18 cellular contexts compared by ENCODE assay signal in genomic region chrX:40772290-40772689, GRCh38. TPM values are rescaled to one million over a fixed set of nuclear protein-coding genes. Genes with fewer than 3 reads are reported as not detected.
DNase-seq lines count a peak whose midpoint lies in the region; ATAC-seq and TF ChIP-seq lines count a peak whose summit lies in the region.
"Had no signal": no experiment of that assay in that cellular context is flagged by ENCODE, and none has a peak within 500 bp of the region (broad histone marks: within the 10 kb centered on the region; RNA-seq: fewer than 3 reads in every experiment).

No MANE protein-coding gene starts in this region.

- dilution Hi-C loops in mammary epithelial cell (cut with HindIII; ENCODE audit: low sequenced_read_pairs) = no loop called here

- no peak overlapping the region for H3K27ac Mint-ChIP-seq in activated CD4-positive, alpha-beta T cell treated with anti-CD3 and anti-CD28 coated beads, Interleukin-2, amount 10 ng/mL, durations not matched to agents 24 days and 14 days
- H3K27ac Mint-ChIP-seq: natural killer cell treated with Interleukin-12 subunit alpha and Interleukin-12 subunit beta and Interleukin-15 and Interleukin-18, amount 100 ng/mL, for 72 hours; T-helper 1 cell treated with Interleukin-12 subunit alpha and Interleukin-12 subunit beta and Interleukin-4 antibody, amounts not matched to agents 30 μg/mL and 1 μg/mL, for 36 hours had no signal

- H3K27me3 ChIP-seq in mammary epithelial cell (ENCODE audit: insufficient read depth, low read length) (peaks cover 4% of the 10 kb centered on the region), lower lobe of right lung (ENCODE audit: low read depth) (no peaks in the 10 kb centered on the region), colonic mucosa (no peaks in the 10 kb centered on the region), H7 (ENCODE audit: control insufficient read depth, insufficient read depth, low read length) (no peaks in the 10 kb centered on the region)
- H3K27me3 ChIP-seq: BE2C, stomach, vagina had no signal

- in situ Hi-C loops in KBM-7 (cut with MboI; ENCODE audit: low pct_unique_long_range_greater_than_20kb, low sequenced_read_pairs) = no loop called here
- in situ Hi-C loops in mammary epithelial cell (cut with MboI; ENCODE audit: low sequenced_read_pairs in 2 of 2) = no loop called here

- H3K36me3 Mint-ChIP-seq in activated CD4-positive, alpha-beta T cell treated with anti-CD3 and anti-CD28 coated beads, Interleukin-2, amount 10 ng/mL, durations not matched to agents 24 days and 14 days (ENCODE audit: low read depth) = no peaks in the 10 kb centered on the region
- H3K36me3 Mint-ChIP-seq: natural killer cell treated with Interleukin-12 subunit alpha and Interleukin-12 subunit beta and Interleukin-15 and Interleukin-18, amount 100 ng/mL, for 72 hours had no signal

- H3K4me3 ChIP-seq in mammary epithelial cell (replicated peaks in 1 of 3; ENCODE audit: insufficient read depth in 1 of 3, low read depth in 2 of 3, low read length in 3 of 3) = no peak overlapping the region
- no peak overlapping the region for H3K4me3 ChIP-seq in lower lobe of right lung
- H3K4me3 ChIP-seq in colonic mucosa = no peak overlapping the region
- H3K4me3 ChIP-seq in H7 (ENCODE audit: insufficient read depth, low read depth, low read length) = no peak overlapping the region
- H3K4me3 ChIP-seq: stomach, vagina had no signal

- DNase-seq in Daoy (ENCODE audit: low read depth) (peak; percentile 28), KBM-7 (peak; percentile 30), mammary epithelial cell (peak; percentile 81), lower lobe of right lung (no peak), colonic mucosa (no peak), posterior cingulate gyrus (no peak), H7 (no peak)
- no peak for DNase-seq in activated CD4-positive, alpha-beta T cell treated with anti-CD3 and anti-CD28 coated beads, Interleukin-2, amount 10 ng/mL, durations not matched to agents 24 days and 14 days
- DNase-seq: activated CD4-positive, alpha-beta T cell treated with anti-CD3 and anti-CD28 coated beads for 1 hour; activated naive CD4-positive, alpha-beta T cell; BE2C; DMS 273 treated with DMSO at 0.1 percent for 48 hours; NCI-H1092; SHP77; stomach had no signal

- BruUV-seq in mammary epithelial cell (replicated peaks; lab: Mats Ljungman, UMichigan) = no TSS peak

- ATAC-seq in lower lobe of right lung = peak; percentile 18 to 38
- ATAC-seq: natural killer cell treated with Interleukin-12 subunit alpha and Interleukin-12 subunit beta and Interleukin-15 and Interleukin-18, amount 100 ng/mL, for 72 hours had no signal

- no peaks in the 10 kb centered on the region for H3K36me3 ChIP-seq in mammary epithelial cell (ENCODE audit: insufficient read depth, low read length)
- no peaks in the 10 kb centered on the region for H3K36me3 ChIP-seq in lower lobe of right lung
- H3K36me3 ChIP-seq in colonic mucosa = no peaks in the 10 kb centered on the region
- no peaks in the 10 kb centered on the region for H3K36me3 ChIP-seq in H7 (replicated peaks; ENCODE audit: control insufficient read depth, insufficient read depth, low read length)
- H3K36me3 ChIP-seq: BE2C, stomach, vagina had no signal

- no peak overlapping the region for H3K27ac ChIP-seq in mammary epithelial cell (ENCODE audit: insufficient read depth, low read depth, low read length)
- H3K27ac ChIP-seq in lower lobe of right lung = no peak overlapping the region
- H3K27ac ChIP-seq in colonic mucosa = no peak overlapping the region
- H3K27ac ChIP-seq: stomach had no signal

- WGBS in mammary epithelial cell (ENCODE audit: low coverage, missing lambda C conversion rate) = 37% methylated on average over 2 of the region's 2 CpGs

- H3K79me2 ChIP-seq in mammary epithelial cell (ENCODE audit: insufficient read depth, low read length) = no peaks in the 10 kb centered on the region

- H3K4me1 ChIP-seq in mammary epithelial cell (ENCODE audit: insufficient read depth, low read length) (peaks cover 11% of the 10 kb centered on the region), lower lobe of right lung (peaks cover 6% of the 10 kb centered on the region), colonic mucosa (no peaks in the 10 kb centered on the region)
- H3K4me1 ChIP-seq: BE2C, stomach had no signal

- H3K9ac ChIP-seq in mammary epithelial cell (ENCODE audit: insufficient read depth, low read length) (no peak overlapping the region), colonic mucosa (ENCODE audit: low read depth in 2 of 2, low read length in 2 of 2) (no peak overlapping the region)

- no peaks in the 10 kb centered on the region for H3K9me3 ChIP-seq in mammary epithelial cell (replicated peaks; ENCODE audit: insufficient read depth, low read length)
- H3K9me3 ChIP-seq in lower lobe of right lung = no peaks in the 10 kb centered on the region
- H3K9me3 ChIP-seq in colonic mucosa = no peaks in the 10 kb centered on the region
- H3K9me3 ChIP-seq: BE2C, stomach, vagina had no signal

- H3K4me3 Mint-ChIP-seq in activated CD4-positive, alpha-beta T cell treated with anti-CD3 and anti-CD28 coated beads, Interleukin-2, amount 10 ng/mL, durations not matched to agents 24 days and 14 days = no peak overlapping the region
- H3K4me3 Mint-ChIP-seq: natural killer cell treated with Interleukin-12 subunit alpha and Interleukin-12 subunit beta and Interleukin-15 and Interleukin-18, amount 100 ng/mL, for 72 hours; T-helper 1 cell treated with Interleukin-12 subunit alpha and Interleukin-12 subunit beta and Interleukin-4 antibody, amounts not matched to agents 30 μg/mL and 1 μg/mL, for 36 hours had no signal

- no peak overlapping the region for H2AFZ ChIP-seq in mammary epithelial cell (ENCODE audit: low read depth, low read length)

- H4K20me1 ChIP-seq in mammary epithelial cell (ENCODE audit: insufficient read depth, low read length) = no peaks in the 10 kb centered on the region

- H3K9me3 Mint-ChIP-seq in activated CD4-positive, alpha-beta T cell treated with anti-CD3 and anti-CD28 coated beads, Interleukin-2, amount 10 ng/mL, durations not matched to agents 24 days and 14 days = no peaks in the 10 kb centered on the region
- H3K9me3 Mint-ChIP-seq: natural killer cell treated with Interleukin-12 subunit alpha and Interleukin-12 subunit beta and Interleukin-15 and Interleukin-18, amount 100 ng/mL, for 72 hours; T-helper 1 cell treated with Interleukin-12 subunit alpha and Interleukin-12 subunit beta and Interleukin-4 antibody, amounts not matched to agents 30 μg/mL and 1 μg/mL, for 36 hours had no signal

- TF ChIP-seq CTCF in mammary epithelial cell (conservative IDR thresholded peaks at IDR 0.05 in 1 of 2, IDR thresholded peaks at IDR 0.05 in 1 of 2; ENCODE audit: extremely low read depth in 1 of 2, insufficient read depth in 1 of 2, low read depth in 1 of 2, low read length in 2 of 2) (no peak), lower lobe of right lung (IDR thresholded peaks at IDR 0.05) (no peak), colonic mucosa (IDR thresholded peaks at IDR 0.05) (no peak)

- H3K4me1 Mint-ChIP-seq in activated CD4-positive, alpha-beta T cell treated with anti-CD3 and anti-CD28 coated beads, Interleukin-2, amount 10 ng/mL, durations not matched to agents 24 days and 14 days = no peaks in the 10 kb centered on the region

- intact Hi-C loops in mammary epithelial cell (cut with micrococcal nuclease) = no loop called here
- intact Hi-C loops in lower lobe of right lung (cut with DNase I) = no loop called here
- intact Hi-C loops in colonic mucosa (cut with DNase I) = no loop called here
- intact Hi-C loops in posterior cingulate gyrus (cut with DNase I) = no loop called here
- intact Hi-C loops in activated CD4-positive, alpha-beta T cell treated with anti-CD3 and anti-CD28 coated beads, Interleukin-2, amount 10 ng/mL, durations not matched to agents 24 days and 14 days (cut with micrococcal nuclease) = no loop called here

- CTCF ChIA-PET in mammary epithelial cell (lab: Charles Lee; ENCODE audit: low non-redundant PET) = no interaction called here

- H3K4me2 ChIP-seq in mammary epithelial cell (ENCODE audit: insufficient read depth, low read depth, low read length) = no peak overlapping the region

- peaks cover 2% of the 10 kb centered on the region for H3K27me3 Mint-ChIP-seq in activated CD4-positive, alpha-beta T cell treated with anti-CD3 and anti-CD28 coated beads, Interleukin-2, amount 10 ng/mL, durations not matched to agents 24 days and 14 days

RNA-seq across cellular contexts. Expression of gene MED14, which starts 36.9 kb away (rescaled TPM):
- 17.4 and 43.6 TPM in 2 replicates for total RNA-seq in Daoy (2014; rRNA removed; shearing (Covaris generic))
- total RNA-seq in mammary epithelial cell (10 to 100 TPM; 25.7 to 58.7 TPM), lower lobe of right lung (32.6 TPM), colonic mucosa (10 to 100 TPM; 59.1 to 63.0 TPM)
- 17.7 TPM for polyA plus RNA-seq in mammary epithelial cell
- 170 TPM for polyA minus RNA-seq in mammary epithelial cell
- 43.6 and 48.2 TPM in 2 replicates for total RNA-seq in activated CD4-positive, alpha-beta T cell treated with anti-CD3 and anti-CD28 coated beads, Interleukin-2, amount 10 ng/mL, durations not matched to agents 24 days and 14 days
- 54.4 and 88.3 TPM in 2 replicates for total RNA-seq in H7 (2014; rRNA removed; shearing (Covaris generic))

Comparison
In these comparisons a context has a peak if more than half of its experiments do, and no peak if none do; other contexts are left out.
1. DNase-seq: peak in Daoy (single experiment), KBM-7 (single experiment) and mammary epithelial cell (single experiment); none in lower lobe of right lung (single experiment), colonic mucosa (single experiment), posterior cingulate gyrus (0 of 10), activated CD4-positive, alpha-beta T cell treated with anti-CD3 and anti-CD28 coated beads, Interleukin-2, amount 10 ng/mL, durations not matched to agents 24 days and 14 days (single experiment) and H7 (single experiment).